1 cellular context compared by ENCODE assay signal in the genomic region with DNA sequence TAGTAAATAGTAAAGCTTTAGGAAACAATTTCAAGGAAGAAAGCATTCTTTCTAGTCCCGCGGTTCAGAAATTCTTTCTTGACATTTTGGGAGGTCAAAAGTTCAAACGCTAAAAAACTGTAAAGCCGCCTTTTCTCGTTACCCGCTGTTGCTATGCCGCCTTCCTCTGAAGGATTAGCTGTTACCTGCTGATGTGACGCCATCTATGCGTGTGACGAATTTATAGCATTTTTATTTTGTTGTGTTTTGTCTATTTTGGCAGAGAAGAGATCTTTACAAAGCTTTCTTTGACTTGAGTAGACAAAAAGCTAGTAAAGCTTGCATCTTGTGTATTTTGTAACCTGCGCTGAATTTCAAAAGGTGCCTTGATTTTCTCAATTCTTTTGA.
TF ChIP-seq lines count a peak whose summit lies in the region.

No MANE protein-coding gene starts in this region.

TF ChIP-seq in HepG2, 621 proteins besides CTCF, POLR2A, EP300 and RAD21 (continued from another document):
- TF ChIP-seq, protein P1, sequence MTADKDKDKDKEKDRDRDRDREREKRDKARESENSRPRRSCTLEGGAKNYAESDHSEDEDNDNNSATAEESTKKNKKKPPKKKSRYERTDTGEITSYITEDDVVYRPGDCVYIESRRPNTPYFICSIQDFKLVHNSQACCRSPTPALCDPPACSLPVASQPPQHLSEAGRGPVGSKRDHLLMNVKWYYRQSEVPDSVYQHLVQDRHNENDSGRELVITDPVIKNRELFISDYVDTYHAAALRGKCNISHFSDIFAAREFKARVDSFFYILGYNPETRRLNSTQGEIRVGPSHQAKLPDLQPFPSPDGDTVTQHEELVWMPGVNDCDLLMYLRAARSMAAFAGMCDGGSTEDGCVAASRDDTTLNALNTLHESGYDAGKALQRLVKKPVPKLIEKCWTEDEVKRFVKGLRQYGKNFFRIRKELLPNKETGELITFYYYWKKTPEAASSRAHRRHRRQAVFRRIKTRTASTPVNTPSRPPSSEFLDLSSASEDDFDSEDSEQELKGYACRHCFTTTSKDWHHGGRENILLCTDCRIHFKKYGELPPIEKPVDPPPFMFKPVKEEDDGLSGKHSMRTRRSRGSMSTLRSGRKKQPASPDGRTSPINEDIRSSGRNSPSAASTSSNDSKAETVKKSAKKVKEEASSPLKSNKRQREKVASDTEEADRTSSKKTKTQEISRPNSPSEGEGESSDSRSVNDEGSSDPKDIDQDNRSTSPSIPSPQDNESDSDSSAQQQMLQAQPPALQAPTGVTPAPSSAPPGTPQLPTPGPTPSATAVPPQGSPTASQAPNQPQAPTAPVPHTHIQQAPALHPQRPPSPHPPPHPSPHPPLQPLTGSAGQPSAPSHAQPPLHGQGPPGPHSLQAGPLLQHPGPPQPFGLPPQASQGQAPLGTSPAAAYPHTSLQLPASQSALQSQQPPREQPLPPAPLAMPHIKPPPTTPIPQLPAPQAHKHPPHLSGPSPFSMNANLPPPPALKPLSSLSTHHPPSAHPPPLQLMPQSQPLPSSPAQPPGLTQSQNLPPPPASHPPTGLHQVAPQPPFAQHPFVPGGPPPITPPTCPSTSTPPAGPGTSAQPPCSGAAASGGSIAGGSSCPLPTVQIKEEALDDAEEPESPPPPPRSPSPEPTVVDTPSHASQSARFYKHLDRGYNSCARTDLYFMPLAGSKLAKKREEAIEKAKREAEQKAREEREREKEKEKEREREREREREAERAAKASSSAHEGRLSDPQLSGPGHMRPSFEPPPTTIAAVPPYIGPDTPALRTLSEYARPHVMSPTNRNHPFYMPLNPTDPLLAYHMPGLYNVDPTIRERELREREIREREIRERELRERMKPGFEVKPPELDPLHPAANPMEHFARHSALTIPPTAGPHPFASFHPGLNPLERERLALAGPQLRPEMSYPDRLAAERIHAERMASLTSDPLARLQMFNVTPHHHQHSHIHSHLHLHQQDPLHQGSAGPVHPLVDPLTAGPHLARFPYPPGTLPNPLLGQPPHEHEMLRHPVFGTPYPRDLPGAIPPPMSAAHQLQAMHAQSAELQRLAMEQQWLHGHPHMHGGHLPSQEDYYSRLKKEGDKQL (CRISPR knock-in tag; IDR thresholded peaks at IDR 0.05; ENCODE audit: low read depth), result no peak
- TF ChIP-seq ZNF343 (CRISPR knock-in tag; IDR thresholded peaks at IDR 0.05), result no peak
- no peak for TF ChIP-seq NFKB2 (CRISPR knock-in tag; IDR thresholded peaks at IDR 0.05; ENCODE audit: borderline replicate concordance)
- TF ChIP-seq SMYD3 (CRISPR knock-in tag; IDR thresholded peaks at IDR 0.05), result no peak
- no peak for TF ChIP-seq MED8 (CRISPR knock-in tag; IDR thresholded peaks at IDR 0.05; ENCODE audit: insufficient replicate concordance)
- TF ChIP-seq ZNF7 (CRISPR knock-in tag; IDR thresholded peaks at IDR 0.05), result no peak
- no peak for TF ChIP-seq DR1 (CRISPR knock-in tag; IDR thresholded peaks at IDR 0.05)
